In genomic region chr14:54509546-54510501, GRCh38 we compare ENCODE assay signal across 8 cellular contexts. TPM values are rescaled to one million over a fixed set of nuclear protein-coding genes. Genes with fewer than 3 reads are reported as not detected.
DNase-seq lines count a peak whose midpoint lies in the region; ATAC-seq and TF ChIP-seq lines count a peak whose summit lies in the region.

Gene CGRRF1, plus strand, starts transcription at chr14:54509906. Its CDS starts 54 bp downstream, at chr14:54509960.

- TF ChIP-seq CTCF in BE2C (IDR thresholded peaks at IDR 0.05; ENCODE audit: low read depth, low read length): peak; percentile 38
- peak; percentile 47 for TF ChIP-seq CTCF in kidney epithelial cell (IDR thresholded peaks at IDR 0.05; ENCODE audit: insufficient read depth, low read length, poor library complexity, severe bottlenecking)

- no peaks in the 10 kb centered on the region for H3K36me3 ChIP-seq in BE2C
- H3K36me3 ChIP-seq in kidney epithelial cell (ENCODE audit: control insufficient read depth, insufficient read depth, low read length): no peaks in the 10 kb centered on the region

- TF ChIP-seq POLR2A in GM19193 (IDR thresholded peaks at IDR 0.05; ENCODE audit: extremely low read depth, insufficient read depth, insufficient read length): peak; percentile 82

- H3K4me1 ChIP-seq in BE2C: no peaks in the 10 kb centered on the region

- peak; percentile 99 for DNase-seq in BE2C
- peak; percentile 97 for DNase-seq in NCI-H510A (lab: John Stamatoyannopoulos, UW)
- DNase-seq in activated CD4-positive, alpha-beta T cell treated with anti-CD3 and anti-CD28 coated beads for 1 hour: peak; percentile 88
- DNase-seq in cerebellum (ENCODE audit: low spot score): peak; percentile 97
- DNase-seq in kidney epithelial cell (ENCODE audit: low read depth): peak; percentile 89
- DNase-seq in stimulated activated CD4-positive, alpha-beta T cell treated with anti-CD3 and anti-CD28 coated beads, Interleukin-15, amount 100 ng/mL, for 48 hours (ENCODE audit: low read depth in 2 of 2): peak; percentile 94 to 97

- ATAC-seq in HG03439 (IDR thresholded peaks at IDR 0.05; ENCODE audit: unreplicated experiment): peak; percentile 91

- H3K9me3 ChIP-seq in BE2C: no peaks in the 10 kb centered on the region

- H3K27me3 ChIP-seq in BE2C (no peaks in the 10 kb centered on the region), kidney epithelial cell (ENCODE audit: control insufficient read depth, insufficient read depth, low read length) (no peaks in the 10 kb centered on the region)

- H3K4me3 ChIP-seq in BE2C (ENCODE audit: low read depth, low read length) (peak within 1 kb of the TSS; percentile 97), kidney epithelial cell (ENCODE audit: low read depth, low read length) (peak within 1 kb of the TSS; percentile 97)

RNA-seq across cellular contexts. Expression of gene CGRRF1, which starts in this region (rescaled TPM):
- polyA plus RNA-seq in BE2C (2012; ENCODE audit: insufficient read depth, insufficient read length, low read depth): 14.8 TPM
- total RNA-seq in cerebellum: 18.3 TPM
- 13.4 and 15.4 TPM in 2 replicates for total RNA-seq in kidney epithelial cell

Comparison
In these comparisons a context has a peak if more than half of its experiments do, and no peak if none do; other contexts are left out.
1. Peak in every context shown above with its lines: DNase-seq, ATAC-seq and H3K4me3 ChIP-seq.